In the genomic region with DNA sequence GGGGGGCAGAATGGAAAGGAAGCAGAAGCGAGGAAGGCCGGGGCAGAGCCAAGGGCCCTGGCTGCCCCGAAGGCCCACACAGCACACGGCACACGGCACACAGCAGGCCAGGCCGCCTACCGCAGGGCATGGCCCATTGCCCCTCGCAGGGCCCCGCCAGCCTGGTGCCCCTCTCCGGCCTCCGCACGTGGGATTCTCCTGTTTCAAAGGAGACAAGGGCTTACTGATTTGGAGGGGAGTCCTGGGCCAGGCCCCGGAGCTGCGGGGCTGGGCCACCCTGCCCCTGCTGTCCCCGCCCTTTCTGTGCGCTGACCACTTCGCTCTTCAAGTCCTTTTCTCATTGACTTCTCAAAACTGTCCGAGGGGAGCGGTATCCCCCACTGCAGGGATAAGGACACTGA, we compare ENCODE assay signal across 1 cellular context.
TF ChIP-seq lines count a peak whose summit lies in the region.

No MANE protein-coding gene starts in this region.

TF ChIP-seq in GM12878, 131 proteins besides CTCF, POLR2A, EP300 and RAD21:
- TF ChIP-seq NFIC (IDR thresholded peaks at IDR 0.05; ENCODE audit: low read depth, low read length) (no peak), SUPT20H (IDR thresholded peaks at IDR 0.05; ENCODE audit: borderline replicate concordance, control insufficient read depth, low read depth, low read length) (no peak), SIX5 (IDR thresholded peaks at IDR 0.05; ENCODE audit: low read depth, low read length, severe bottlenecking) (no peak), BRCA1 (IDR thresholded peaks at IDR 0.05; ENCODE audit: low read depth, low read length) (no peak), CHD4 (IDR thresholded peaks at IDR 0.05) (no peak), IKZF2 (IDR thresholded peaks at IDR 0.05) (no peak), EZH2 (IDR thresholded peaks at IDR 0.05; ENCODE audit: borderline replicate concordance, control insufficient read depth, low read depth, low read length) (no peak), ATF7 (IDR thresholded peaks at IDR 0.05; ENCODE audit: low read depth) (no peak), MTA3 (IDR thresholded peaks at IDR 0.05; ENCODE audit: borderline replicate concordance, low read length) (no peak), SREBF2 (IDR thresholded peaks at IDR 0.05; ENCODE audit: low read length) (no peak), NRF1 (conservative IDR thresholded peaks at IDR 0.05; ENCODE audit: low read depth, low read length) (no peak), MYC (IDR thresholded peaks at IDR 0.05; ENCODE audit: insufficient read depth, insufficient read length, insufficient replicate concordance, low read length, severe bottlenecking) (no peak), RUNX3 (IDR thresholded peaks at IDR 0.05; ENCODE audit: low read length) (no peak), YBX1 (IDR thresholded peaks at IDR 0.05) (no peak), MXI1 (IDR thresholded peaks at IDR 0.05; ENCODE audit: low read depth, low read length) (no peak), KDM1A (IDR thresholded peaks at IDR 0.05; ENCODE audit: borderline replicate concordance) (no peak)
- TF ChIP-seq, protein P1, sequence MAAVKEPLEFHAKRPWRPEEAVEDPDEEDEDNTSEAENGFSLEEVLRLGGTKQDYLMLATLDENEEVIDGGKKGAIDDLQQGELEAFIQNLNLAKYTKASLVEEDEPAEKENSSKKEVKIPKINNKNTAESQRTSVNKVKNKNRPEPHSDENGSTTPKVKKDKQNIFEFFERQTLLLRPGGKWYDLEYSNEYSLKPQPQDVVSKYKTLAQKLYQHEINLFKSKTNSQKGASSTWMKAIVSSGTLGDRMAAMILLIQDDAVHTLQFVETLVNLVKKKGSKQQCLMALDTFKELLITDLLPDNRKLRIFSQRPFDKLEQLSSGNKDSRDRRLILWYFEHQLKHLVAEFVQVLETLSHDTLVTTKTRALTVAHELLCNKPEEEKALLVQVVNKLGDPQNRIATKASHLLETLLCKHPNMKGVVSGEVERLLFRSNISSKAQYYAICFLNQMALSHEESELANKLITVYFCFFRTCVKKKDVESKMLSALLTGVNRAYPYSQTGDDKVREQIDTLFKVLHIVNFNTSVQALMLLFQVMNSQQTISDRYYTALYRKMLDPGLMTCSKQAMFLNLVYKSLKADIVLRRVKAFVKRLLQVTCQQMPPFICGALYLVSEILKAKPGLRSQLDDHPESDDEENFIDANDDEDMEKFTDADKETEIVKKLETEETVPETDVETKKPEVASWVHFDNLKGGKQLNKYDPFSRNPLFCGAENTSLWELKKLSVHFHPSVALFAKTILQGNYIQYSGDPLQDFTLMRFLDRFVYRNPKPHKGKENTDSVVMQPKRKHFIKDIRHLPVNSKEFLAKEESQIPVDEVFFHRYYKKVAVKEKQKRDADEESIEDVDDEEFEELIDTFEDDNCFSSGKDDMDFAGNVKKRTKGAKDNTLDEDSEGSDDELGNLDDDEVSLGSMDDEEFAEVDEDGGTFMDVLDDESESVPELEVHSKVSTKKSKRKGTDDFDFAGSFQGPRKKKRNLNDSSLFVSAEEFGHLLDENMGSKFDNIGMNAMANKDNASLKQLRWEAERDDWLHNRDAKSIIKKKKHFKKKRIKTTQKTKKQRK (IDR thresholded peaks at IDR 0.05; ENCODE audit: low read depth, low read length): no peak
- TF ChIP-seq, protein P2, sequence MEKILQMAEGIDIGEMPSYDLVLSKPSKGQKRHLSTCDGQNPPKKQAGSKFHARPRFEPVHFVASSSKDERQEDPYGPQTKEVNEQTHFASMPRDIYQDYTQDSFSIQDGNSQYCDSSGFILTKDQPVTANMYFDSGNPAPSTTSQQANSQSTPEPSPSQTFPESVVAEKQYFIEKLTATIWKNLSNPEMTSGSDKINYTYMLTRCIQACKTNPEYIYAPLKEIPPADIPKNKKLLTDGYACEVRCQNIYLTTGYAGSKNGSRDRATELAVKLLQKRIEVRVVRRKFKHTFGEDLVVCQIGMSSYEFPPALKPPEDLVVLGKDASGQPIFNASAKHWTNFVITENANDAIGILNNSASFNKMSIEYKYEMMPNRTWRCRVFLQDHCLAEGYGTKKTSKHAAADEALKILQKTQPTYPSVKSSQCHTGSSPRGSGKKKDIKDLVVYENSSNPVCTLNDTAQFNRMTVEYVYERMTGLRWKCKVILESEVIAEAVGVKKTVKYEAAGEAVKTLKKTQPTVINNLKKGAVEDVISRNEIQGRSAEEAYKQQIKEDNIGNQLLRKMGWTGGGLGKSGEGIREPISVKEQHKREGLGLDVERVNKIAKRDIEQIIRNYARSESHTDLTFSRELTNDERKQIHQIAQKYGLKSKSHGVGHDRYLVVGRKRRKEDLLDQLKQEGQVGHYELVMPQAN (conservative IDR thresholded peaks at IDR 0.05): no peak
- TF ChIP-seq, protein P3, sequence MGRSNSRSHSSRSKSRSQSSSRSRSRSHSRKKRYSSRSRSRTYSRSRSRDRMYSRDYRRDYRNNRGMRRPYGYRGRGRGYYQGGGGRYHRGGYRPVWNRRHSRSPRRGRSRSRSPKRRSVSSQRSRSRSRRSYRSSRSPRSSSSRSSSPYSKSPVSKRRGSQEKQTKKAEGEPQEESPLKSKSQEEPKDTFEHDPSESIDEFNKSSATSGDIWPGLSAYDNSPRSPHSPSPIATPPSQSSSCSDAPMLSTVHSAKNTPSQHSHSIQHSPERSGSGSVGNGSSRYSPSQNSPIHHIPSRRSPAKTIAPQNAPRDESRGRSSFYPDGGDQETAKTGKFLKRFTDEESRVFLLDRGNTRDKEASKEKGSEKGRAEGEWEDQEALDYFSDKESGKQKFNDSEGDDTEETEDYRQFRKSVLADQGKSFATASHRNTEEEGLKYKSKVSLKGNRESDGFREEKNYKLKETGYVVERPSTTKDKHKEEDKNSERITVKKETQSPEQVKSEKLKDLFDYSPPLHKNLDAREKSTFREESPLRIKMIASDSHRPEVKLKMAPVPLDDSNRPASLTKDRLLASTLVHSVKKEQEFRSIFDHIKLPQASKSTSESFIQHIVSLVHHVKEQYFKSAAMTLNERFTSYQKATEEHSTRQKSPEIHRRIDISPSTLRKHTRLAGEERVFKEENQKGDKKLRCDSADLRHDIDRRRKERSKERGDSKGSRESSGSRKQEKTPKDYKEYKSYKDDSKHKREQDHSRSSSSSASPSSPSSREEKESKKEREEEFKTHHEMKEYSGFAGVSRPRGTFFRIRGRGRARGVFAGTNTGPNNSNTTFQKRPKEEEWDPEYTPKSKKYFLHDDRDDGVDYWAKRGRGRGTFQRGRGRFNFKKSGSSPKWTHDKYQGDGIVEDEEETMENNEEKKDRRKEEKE (IDR thresholded peaks at IDR 0.05): no peak
